Comparison of ENCODE assay signal across 9 cellular contexts in genomic region chr9:121269030-121269887, GRCh38. TPM values are rescaled to one million over a fixed set of nuclear protein-coding genes. Genes with fewer than 3 reads are reported as not detected.
DNase-seq lines count a peak whose midpoint lies in the region; ATAC-seq and TF ChIP-seq lines count a peak whose summit lies in the region.
"Had no signal": no experiment of that assay in that cellular context is flagged by ENCODE, and none has a peak within 500 bp of the region (broad histone marks: within the 10 kb centered on the region; RNA-seq: fewer than 3 reads in every experiment).

No MANE protein-coding gene starts in this region.

- DNase-seq in DMS 273 (lab: John Stamatoyannopoulos, UW; ENCODE audit: unreplicated experiment), result peak; percentile 47
- no peak for DNase-seq in DMS 273 treated with DMSO at 0.1 percent for 48 hours (lab: John Stamatoyannopoulos, UW)
- no peak for DNase-seq in RWPE2 (ENCODE audit: low spot score)
- no peak for DNase-seq in fibroblast of pulmonary artery (ENCODE audit: low read depth)
- peak; percentile 83 for DNase-seq in osteoblast (ENCODE audit: insufficient read length, low spot score, missing footprints)
- no peak for DNase-seq in effector memory CD4-positive, alpha-beta T cell
- no peak for DNase-seq in NCI-H187 treated with DMSO at 0.1 percent for 48 hours (lab: John Stamatoyannopoulos, UW)

- H3K4me2 ChIP-seq in osteoblast (ENCODE audit: insufficient read depth, low read length), result peak overlapping the region; percentile 96

- H3K27ac ChIP-seq in RWPE2 (ENCODE audit: poor library complexity, severe bottlenecking), result peak overlapping the region; percentile 66
- peak overlapping the region; percentile 73 for H3K27ac ChIP-seq in osteoblast (ENCODE audit: low read depth, low read length)
- H3K27ac ChIP-seq in effector memory CD4-positive, alpha-beta T cell (ENCODE audit: insufficient read depth, low read length, poor library complexity, severe bottlenecking), result no peak overlapping the region
- H3K27ac ChIP-seq: 22Rv1 had no signal

- H3K27me3 ChIP-seq in RWPE2 (ENCODE audit: insufficient read depth, poor library complexity, severe bottlenecking) (no peaks in the 10 kb centered on the region), osteoblast (ENCODE audit: insufficient read depth, low read length) (no peaks in the 10 kb centered on the region)
- H3K27me3 ChIP-seq in effector memory CD4-positive, alpha-beta T cell (replicated peaks; ENCODE audit: control insufficient read depth, insufficient read depth, low read length, poor library complexity, severe bottlenecking), result peaks cover 2% of the 10 kb centered on the region

- peak overlapping the region; percentile 66 for H2AFZ ChIP-seq in osteoblast (ENCODE audit: low read length)

- peak overlapping the region; percentile 56 for H3K4me3 ChIP-seq in RWPE2 (ENCODE audit: severe bottlenecking)
- peak overlapping the region; percentile 83 for H3K4me3 ChIP-seq in fibroblast of pulmonary artery (replicated peaks; ENCODE audit: low read depth, low read length)
- peak overlapping the region; percentile 89 for H3K4me3 ChIP-seq in osteoblast (ENCODE audit: insufficient read depth, low read length)
- no peak overlapping the region for H3K4me3 ChIP-seq in effector memory CD4-positive, alpha-beta T cell (ENCODE audit: insufficient read depth, low read depth, low read length, poor library complexity, severe bottlenecking)

- TF ChIP-seq CTCF in RWPE2 (IDR thresholded peaks at IDR 0.05; ENCODE audit: poor library complexity, severe bottlenecking), result no peak
- TF ChIP-seq CTCF in fibroblast of pulmonary artery (IDR thresholded peaks at IDR 0.05; ENCODE audit: low read length, missing control alignments), result no peak
- no peak for TF ChIP-seq CTCF in osteoblast (IDR thresholded peaks at IDR 0.05; ENCODE audit: extremely low read depth, low read depth, low read length)

- H3K79me2 ChIP-seq in osteoblast (ENCODE audit: insufficient read depth, low read length), result peaks cover 60% of the 10 kb centered on the region

- H3K9me3 ChIP-seq in RWPE2 (ENCODE audit: severe bottlenecking), result no peaks in the 10 kb centered on the region
- H3K9me3 ChIP-seq in osteoblast (ENCODE audit: low read depth, low read length), result no peaks in the 10 kb centered on the region
- no peaks in the 10 kb centered on the region for H3K9me3 ChIP-seq in effector memory CD4-positive, alpha-beta T cell (ENCODE audit: control insufficient read depth, low read length)

- H3K36me3 ChIP-seq in RWPE2 (ENCODE audit: low read depth), result no peaks in the 10 kb centered on the region
- H3K36me3 ChIP-seq in osteoblast (ENCODE audit: insufficient read depth, low read length), result no peaks in the 10 kb centered on the region
- no peaks in the 10 kb centered on the region for H3K36me3 ChIP-seq in effector memory CD4-positive, alpha-beta T cell (ENCODE audit: control insufficient read depth, insufficient read depth, low read length)

- peaks cover 12% of the 10 kb centered on the region for H4K20me1 ChIP-seq in osteoblast (ENCODE audit: insufficient read depth, low read length)

- peak; percentile 10 for ATAC-seq in RWPE2 (ENCODE audit: low read depth)
- ATAC-seq in HG03159 (IDR thresholded peaks at IDR 0.05; ENCODE audit: unreplicated experiment), result no peak

- H3K4me1 ChIP-seq in RWPE2 (ENCODE audit: insufficient read depth, poor library complexity, severe bottlenecking), result peaks cover 13% of the 10 kb centered on the region
- peaks cover 50% of the 10 kb centered on the region for H3K4me1 ChIP-seq in osteoblast (ENCODE audit: insufficient read depth, low read length)
- H3K4me1 ChIP-seq in effector memory CD4-positive, alpha-beta T cell (ENCODE audit: control insufficient read depth, insufficient read depth, low read length, poor library complexity, severe bottlenecking), result peaks cover 10% of the 10 kb centered on the region

RNA-seq across cellular contexts. Expression of gene GSN, which starts 1.3 kb away (rescaled TPM):
- 372 and 405 TPM in 2 replicates for total RNA-seq in osteoblast

Comparison
In these comparisons a context has a peak if more than half of its experiments do, and no peak if none do; other contexts are left out.
1. DNase-seq: peak in DMS 273 (single experiment) and osteoblast (single experiment); none in DMS 273 treated with DMSO at 0.1 percent for 48 hours (single experiment), RWPE2 (single experiment), fibroblast of pulmonary artery (single experiment), effector memory CD4-positive, alpha-beta T cell (0 of 3) and NCI-H187 treated with DMSO at 0.1 percent for 48 hours (single experiment).